ENCODE assay signal across 18 cellular contexts in the genomic region with DNA sequence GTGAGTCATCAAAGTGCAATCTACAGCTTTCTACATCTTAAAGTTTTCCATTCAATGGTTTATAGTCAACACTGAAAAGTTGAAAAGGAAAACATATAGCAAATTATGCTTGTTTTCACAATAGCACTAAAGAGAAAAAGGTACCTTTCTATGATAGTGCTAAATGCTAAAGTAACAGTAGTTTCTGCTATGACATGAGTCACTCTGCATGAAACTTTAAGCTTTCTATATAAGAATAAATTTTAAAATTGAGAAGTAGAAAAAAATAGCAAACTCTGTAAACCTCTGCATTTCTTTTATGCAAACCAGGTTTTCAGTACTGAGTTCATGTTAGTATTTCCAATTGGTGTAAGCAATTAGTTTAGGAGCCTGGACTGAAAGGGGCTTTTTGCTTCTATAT. TPM values are rescaled to one million over a fixed set of nuclear protein-coding genes. Genes with fewer than 3 reads are reported as not detected.
DNase-seq lines count a peak whose midpoint lies in the region; ATAC-seq lines count a peak whose summit lies in the region.
"Had no signal": no experiment of that assay in that cellular context is flagged by ENCODE, and none has a peak within 500 bp of the region (broad histone marks: within the 10 kb centered on the region; RNA-seq: fewer than 3 reads in every experiment).

No MANE protein-coding gene starts in this region.

- intact Hi-C loops in right cardiac atrium (cut with DNase I) = no loop called here

- H3K9ac ChIP-seq in adipocyte (ENCODE audit: low read length) = no peak overlapping the region
- H3K9ac ChIP-seq: BLaER1 treated with 17β-estradiol and CSF1 and Interleukin-3, amounts not matched to agents 10 nM and 100 nM had no signal

- H3K27ac ChIP-seq in right cardiac atrium (ENCODE audit: low read length) = no peak overlapping the region
- H3K27ac ChIP-seq: 22Rv1; A549; BLaER1 treated with 17β-estradiol and CSF1 and Interleukin-3, amounts not matched to agents 10 nM and 100 nM; C4-2B had no signal

- H3K9me3 ChIP-seq in adipocyte (ENCODE audit: control insufficient read depth, low read length) = no peaks in the 10 kb centered on the region
- H3K9me3 ChIP-seq in right cardiac atrium (ENCODE audit: control insufficient read depth, low read length) = no peaks in the 10 kb centered on the region
- H3K9me3 ChIP-seq: A549, Caco-2 had no signal

- H3K4me3 ChIP-seq in adipocyte (ENCODE audit: low read length) (no peak overlapping the region), right cardiac atrium (ENCODE audit: low read length) (no peak overlapping the region)
- H3K4me3 ChIP-seq: A549; BLaER1 treated with 17β-estradiol and CSF1 and Interleukin-3, amounts not matched to agents 10 nM and 100 nM had no signal

- DNase-seq in adipocyte (ENCODE audit: low read depth) (peak; percentile 2), iris pigment epithelial cell (ENCODE audit: low read depth) (peak; percentile 11), T-helper 2 cell (no peak), right cardiac atrium (no peak)
- DNase-seq in activated naive CD4-positive, alpha-beta T cell (lab: John Stamatoyannopoulos, UW) = no peak
- DNase-seq: AML-193; Caco-2; Calu3; CD4-positive, alpha-beta T cell; CD8-positive, alpha-beta T cell; DMS79 treated with DMSO at 0.1 percent for 48 hours; GF-D8 had no signal

- peaks cover 20% of the 10 kb centered on the region for H3K36me3 ChIP-seq in adipocyte (ENCODE audit: control insufficient read depth, insufficient read depth, low read length, severe bottlenecking)

- ATAC-seq in GM18498 (IDR thresholded peaks at IDR 0.05; ENCODE audit: unreplicated experiment) (peak; percentile 54), HG02678 (IDR thresholded peaks at IDR 0.05; ENCODE audit: unreplicated experiment) (peak; percentile 54), right cardiac atrium (no peak)
- ATAC-seq: A549; CD8-positive, alpha-beta T cell had no signal

- no peaks in the 10 kb centered on the region for H3K4me1 ChIP-seq in adipocyte (ENCODE audit: control insufficient read depth, insufficient read depth, low read length)
- H3K4me1 ChIP-seq in right cardiac atrium (ENCODE audit: control insufficient read depth, insufficient read depth, low read length) = no peaks in the 10 kb centered on the region
- H3K4me1 ChIP-seq: A549; BLaER1 treated with 17β-estradiol and CSF1 and Interleukin-3, amounts not matched to agents 10 nM and 100 nM; Caco-2 had no signal

- H3K27me3 ChIP-seq in adipocyte (replicated peaks; ENCODE audit: control insufficient read depth, insufficient read depth, low read length) (no peaks in the 10 kb centered on the region), right cardiac atrium (ENCODE audit: control insufficient read depth, insufficient read depth) (no peaks in the 10 kb centered on the region)
- H3K27me3 ChIP-seq: BLaER1 treated with 17β-estradiol and CSF1 and Interleukin-3, amounts not matched to agents 10 nM and 100 nM had no signal

RNA-seq across cellular contexts. Expression of a gene that starts 31.2 kb away (rescaled TPM):
- total RNA-seq in right cardiac atrium = 10 to 100 TPM; 17.8 to 35.5 (median 21.7) TPM
- 11.0 TPM for polyA plus RNA-seq in right cardiac atrium

Comparison
In these comparisons a context has a peak if more than half of its experiments do, and no peak if none do; other contexts are left out.
1. ATAC-seq: peak in GM18498 (single experiment) and HG02678 (single experiment); none in right cardiac atrium (0 of 2).
2. DNase-seq: peak in adipocyte (single experiment) and iris pigment epithelial cell (single experiment); none in T-helper 2 cell (0 of 5), activated naive CD4-positive, alpha-beta T cell (0 of 4) and right cardiac atrium (0 of 3).